12 cellular contexts compared by ENCODE assay signal in the genomic region with DNA sequence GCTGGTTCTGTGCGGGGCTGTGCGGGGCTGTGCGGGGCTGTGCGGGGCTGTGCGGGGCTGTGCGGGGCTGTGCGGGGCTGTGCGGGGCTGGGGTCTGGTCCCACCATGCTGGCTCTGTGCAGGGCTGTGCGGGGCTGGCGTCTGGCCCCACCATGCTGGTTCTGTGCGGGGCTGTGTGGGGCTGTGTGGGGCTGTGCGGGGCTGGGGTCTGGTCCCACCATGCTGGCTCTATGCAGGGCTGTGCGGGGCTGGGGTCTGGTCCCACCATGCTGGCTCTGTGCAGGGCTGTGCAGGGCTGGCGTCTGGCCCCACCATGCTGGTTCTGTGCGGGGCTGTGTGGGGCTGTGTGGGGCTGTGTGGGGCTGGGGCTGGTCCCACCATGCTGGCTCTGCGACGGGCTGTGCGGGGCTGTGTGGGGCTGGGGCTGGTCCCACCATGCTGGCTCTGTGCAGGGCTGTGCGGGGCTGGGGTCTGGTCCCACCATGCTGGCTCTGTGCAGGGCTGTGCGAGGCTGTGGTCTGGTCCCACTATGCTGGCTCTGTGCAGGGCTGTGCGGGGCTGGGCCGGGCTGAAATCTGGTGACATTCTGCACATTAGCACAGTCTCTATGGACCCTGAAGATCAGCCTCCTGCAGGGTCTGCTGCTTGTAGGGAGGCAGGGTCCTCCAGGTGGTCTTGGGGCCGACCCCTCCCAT. TPM values are rescaled to one million over a fixed set of nuclear protein-coding genes. Genes with fewer than 3 reads are reported as not detected.
A peak's percentile ranks its signal among the peaks of the same experiment; 100 is the strongest.
DNase-seq lines count a peak whose midpoint lies in the region; ATAC-seq and TF ChIP-seq lines count a peak whose summit lies in the region.
"Not testable (repeated sequence)": the region's sequence is repeated elsewhere in the genome, so short reads cannot be mapped to it uniquely, and the experiment has no call there.
"Had no signal": no experiment of that assay in that cellular context is flagged by ENCODE, and none has a peak within 500 bp of the region (broad histone marks: within the 10 kb centered on the region; RNA-seq: fewer than 3 reads in every experiment).

No MANE protein-coding gene starts in this region.

- not testable (repeated sequence) for H3K36me3 Mint-ChIP-seq in CD14-positive monocyte; WTC11; activated T-cell treated with anti-CD3 and anti-CD28 coated beads, Interleukin-2, amount 50 U/mL, for 24 hours (ENCODE audit: low read depth)

- intact Hi-C loops in CD14-positive monocyte (cut with micrococcal nuclease); upper lobe of right lung (cut with DNase I): not testable (repeated sequence)

- not testable (repeated sequence) for H3K27me3 Mint-ChIP-seq in CD14-positive monocyte (ENCODE audit: low read depth in 3 of 3); WTC11 (ENCODE audit: low read depth); activated T-cell treated with anti-CD3 and anti-CD28 coated beads, Interleukin-2, amount 50 U/mL, for 24 hours; stimulated activated naive CD8-positive, alpha-beta T cell treated with anti-CD3 and anti-CD28 coated beads, Interleukin-15, amount 100 ng/mL, for 72 hours

- H3K27ac Mint-ChIP-seq in CD14-positive monocyte; WTC11; activated T-cell treated with anti-CD3 and anti-CD28 coated beads, Interleukin-2, amount 50 U/mL, for 24 hours; stimulated activated naive CD8-positive, alpha-beta T cell treated with anti-CD3 and anti-CD28 coated beads, Interleukin-15, amount 100 ng/mL, for 72 hours: not testable (repeated sequence)

- peak overlapping the region; percentile 99 for H3K9ac ChIP-seq in mucosa of stomach (ENCODE audit: low read length)

- H3K4me3 ChIP-seq in mucosa of stomach (ENCODE audit: low read length): peak overlapping the region; percentile 97
- H3K4me3 ChIP-seq in upper lobe of right lung: not testable (repeated sequence)

- not testable (repeated sequence) for H3K4me3 Mint-ChIP-seq in CD14-positive monocyte; WTC11; activated T-cell treated with anti-CD3 and anti-CD28 coated beads, Interleukin-2, amount 50 U/mL, for 24 hours; stimulated activated naive CD8-positive, alpha-beta T cell treated with anti-CD3 and anti-CD28 coated beads, Interleukin-15, amount 100 ng/mL, for 72 hours

- H3K27me3 ChIP-seq in mucosa of stomach (ENCODE audit: control insufficient read depth, insufficient read depth, low read length); upper lobe of right lung: not testable (repeated sequence)

- peak; percentile 40 for DNase-seq in CD14-positive monocyte (ENCODE audit: low spot score)
- DNase-seq in WTC11 (ENCODE audit: low spot score): peak; percentile 11
- DNase-seq in activated T-cell treated with anti-CD3 and anti-CD28 coated beads, Interleukin-2, amount 50 U/mL, for 24 hours: peak; percentile 14
- peak; percentile 2 for DNase-seq in iPS-NIHi11 (ENCODE audit: low spot score)
- not testable (repeated sequence) for DNase-seq in stimulated activated naive CD8-positive, alpha-beta T cell treated with anti-CD3 and anti-CD28 coated beads, Interleukin-15, amount 100 ng/mL, for 72 hours
- peak; percentile 35 for DNase-seq in upper lobe of right lung

- CTCF ChIA-PET in WTC11 (lab: Charles Lee): not testable (repeated sequence)

- not testable (repeated sequence) for H3K27ac ChIP-seq in upper lobe of right lung

- peaks cover 18% of the 10 kb centered on the region for H3K36me3 ChIP-seq in mucosa of stomach (ENCODE audit: control insufficient read depth, insufficient read depth, low read length)
- not testable (repeated sequence) for H3K36me3 ChIP-seq in upper lobe of right lung

- H3K4me1 Mint-ChIP-seq in CD14-positive monocyte; WTC11; activated T-cell treated with anti-CD3 and anti-CD28 coated beads, Interleukin-2, amount 50 U/mL, for 24 hours (ENCODE audit: low read depth); stimulated activated naive CD8-positive, alpha-beta T cell treated with anti-CD3 and anti-CD28 coated beads, Interleukin-15, amount 100 ng/mL, for 72 hours: not testable (repeated sequence)

- ATAC-seq in WTC11, upper lobe of right lung: not testable (repeated sequence)
- peak; percentile 10 for ATAC-seq in stimulated activated naive CD8-positive, alpha-beta T cell treated with anti-CD3 and anti-CD28 coated beads, Interleukin-15, amount 100 ng/mL, for 72 hours

- H3K9me3 ChIP-seq in mucosa of stomach (ENCODE audit: control insufficient read depth, low read length); upper lobe of right lung: not testable (repeated sequence)

- peaks cover 24% of the 10 kb centered on the region for H3K4me1 ChIP-seq in mucosa of stomach (ENCODE audit: control insufficient read depth, insufficient read depth, low read length)
- H3K4me1 ChIP-seq in upper lobe of right lung: not testable (repeated sequence)

- TF ChIP-seq CTCF in CD14-positive monocyte (IDR thresholded peaks at IDR 0.05); WTC11 (IDR thresholded peaks at IDR 0.05); upper lobe of right lung (IDR thresholded peaks at IDR 0.05): not testable (repeated sequence)

- POLR2A ChIA-PET in WTC11 (lab: Charles Lee): not testable (repeated sequence)

- H3K9me3 Mint-ChIP-seq in CD14-positive monocyte; WTC11; activated T-cell treated with anti-CD3 and anti-CD28 coated beads, Interleukin-2, amount 50 U/mL, for 24 hours; stimulated activated naive CD8-positive, alpha-beta T cell treated with anti-CD3 and anti-CD28 coated beads, Interleukin-15, amount 100 ng/mL, for 72 hours: not testable (repeated sequence)

RNA-seq across cellular contexts. Expression of gene MUC5AC, which starts 1.9 kb away (rescaled TPM):
- polyA plus RNA-seq in CD14-positive monocyte: not detected
- total RNA-seq in WTC11 (2021): under 0.01 TPM in 1 of 3 replicates, not detected in the others
- total RNA-seq in upper lobe of right lung: not detected
- total RNA-seq: CD4-positive, alpha-beta memory T cell; H1; H9; IMR-90 had no signal
- polyA plus RNA-seq: BJ; CD4-positive, alpha-beta memory T cell; H1 had no signal
